1 cellular context compared by ENCODE assay signal in the genomic region with DNA sequence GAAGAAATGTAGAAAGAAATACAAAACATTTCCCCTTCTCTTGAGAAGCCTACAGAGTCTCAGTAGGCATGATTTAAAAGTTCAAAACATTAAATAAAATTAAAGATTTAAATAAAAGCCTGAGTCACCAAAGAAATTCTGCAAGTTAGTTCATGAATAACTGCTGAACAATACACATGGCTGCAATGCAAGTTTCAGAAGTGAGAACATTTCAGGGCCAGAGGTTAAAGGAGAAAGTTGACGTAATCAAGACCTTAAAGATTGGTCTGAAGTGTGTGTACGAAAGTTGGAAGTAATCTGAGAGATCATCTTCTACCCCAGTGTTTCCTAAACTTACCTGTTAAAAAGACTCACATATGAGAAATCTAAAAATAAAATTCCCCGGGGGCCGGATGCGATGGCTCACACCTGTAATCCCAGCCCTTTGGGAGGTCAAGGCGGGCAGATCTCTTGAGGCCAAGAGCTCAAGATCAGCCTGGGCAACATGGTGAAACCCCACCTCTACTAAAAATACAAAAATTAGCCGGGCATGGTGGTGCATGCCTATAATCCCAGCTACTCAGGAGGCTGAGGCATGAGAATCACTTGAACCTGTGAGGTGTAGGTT.
TF ChIP-seq lines count a peak whose summit lies in the region.

No MANE protein-coding gene starts in this region.

TF ChIP-seq in IMR-90, 13 proteins besides CTCF, POLR2A, EP300 and RAD21:
- no peak for TF ChIP-seq BHLHE40 (IDR thresholded peaks at IDR 0.05; ENCODE audit: low read depth, low read length)
- TF ChIP-seq SMC3 (IDR thresholded peaks at IDR 0.05; ENCODE audit: low read depth, low read length): no peak
- no peak for TF ChIP-seq MAZ (IDR thresholded peaks at IDR 0.05; ENCODE audit: borderline replicate concordance, low read depth, low read length)
- no peak for TF ChIP-seq NFE2L2 (IDR thresholded peaks at IDR 0.05; ENCODE audit: low read depth, low read length)
- TF ChIP-seq CEBPB (IDR thresholded peaks at IDR 0.05; ENCODE audit: low read depth, low read length): no peak
- TF ChIP-seq RFX5 (IDR thresholded peaks at IDR 0.05; ENCODE audit: low read depth, low read length): no peak
- no peak for TF ChIP-seq CHD1 (IDR thresholded peaks at IDR 0.05; ENCODE audit: low read depth, low read length)
- TF ChIP-seq MXI1 (IDR thresholded peaks at IDR 0.05; ENCODE audit: borderline replicate concordance, low read depth, low read length): no peak
- TF ChIP-seq, protein P1, sequence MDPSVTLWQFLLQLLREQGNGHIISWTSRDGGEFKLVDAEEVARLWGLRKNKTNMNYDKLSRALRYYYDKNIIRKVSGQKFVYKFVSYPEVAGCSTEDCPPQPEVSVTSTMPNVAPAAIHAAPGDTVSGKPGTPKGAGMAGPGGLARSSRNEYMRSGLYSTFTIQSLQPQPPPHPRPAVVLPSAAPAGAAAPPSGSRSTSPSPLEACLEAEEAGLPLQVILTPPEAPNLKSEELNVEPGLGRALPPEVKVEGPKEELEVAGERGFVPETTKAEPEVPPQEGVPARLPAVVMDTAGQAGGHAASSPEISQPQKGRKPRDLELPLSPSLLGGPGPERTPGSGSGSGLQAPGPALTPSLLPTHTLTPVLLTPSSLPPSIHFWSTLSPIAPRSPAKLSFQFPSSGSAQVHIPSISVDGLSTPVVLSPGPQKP (IDR thresholded peaks at IDR 0.05; ENCODE audit: borderline replicate concordance, low read depth, low read length): no peak
- TF ChIP-seq, protein P2, sequence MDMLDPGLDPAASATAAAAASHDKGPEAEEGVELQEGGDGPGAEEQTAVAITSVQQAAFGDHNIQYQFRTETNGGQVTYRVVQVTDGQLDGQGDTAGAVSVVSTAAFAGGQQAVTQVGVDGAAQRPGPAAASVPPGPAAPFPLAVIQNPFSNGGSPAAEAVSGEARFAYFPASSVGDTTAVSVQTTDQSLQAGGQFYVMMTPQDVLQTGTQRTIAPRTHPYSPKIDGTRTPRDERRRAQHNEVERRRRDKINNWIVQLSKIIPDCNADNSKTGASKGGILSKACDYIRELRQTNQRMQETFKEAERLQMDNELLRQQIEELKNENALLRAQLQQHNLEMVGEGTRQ (IDR thresholded peaks at IDR 0.05; ENCODE audit: low read depth, low read length): no peak
- no peak for TF ChIP-seq RCOR1 (IDR thresholded peaks at IDR 0.05; ENCODE audit: insufficient replicate concordance, low read length)
- TF ChIP-seq FOS (IDR thresholded peaks at IDR 0.05; ENCODE audit: low read depth, low read length): no peak
- no peak for TF ChIP-seq MAFK (IDR thresholded peaks at IDR 0.05; ENCODE audit: low read depth, low read length)
TF ChIP-seq in IMR-90: peak in this region for 0.
